Comparison of ENCODE assay signal across 7 cellular contexts in the genomic region with DNA sequence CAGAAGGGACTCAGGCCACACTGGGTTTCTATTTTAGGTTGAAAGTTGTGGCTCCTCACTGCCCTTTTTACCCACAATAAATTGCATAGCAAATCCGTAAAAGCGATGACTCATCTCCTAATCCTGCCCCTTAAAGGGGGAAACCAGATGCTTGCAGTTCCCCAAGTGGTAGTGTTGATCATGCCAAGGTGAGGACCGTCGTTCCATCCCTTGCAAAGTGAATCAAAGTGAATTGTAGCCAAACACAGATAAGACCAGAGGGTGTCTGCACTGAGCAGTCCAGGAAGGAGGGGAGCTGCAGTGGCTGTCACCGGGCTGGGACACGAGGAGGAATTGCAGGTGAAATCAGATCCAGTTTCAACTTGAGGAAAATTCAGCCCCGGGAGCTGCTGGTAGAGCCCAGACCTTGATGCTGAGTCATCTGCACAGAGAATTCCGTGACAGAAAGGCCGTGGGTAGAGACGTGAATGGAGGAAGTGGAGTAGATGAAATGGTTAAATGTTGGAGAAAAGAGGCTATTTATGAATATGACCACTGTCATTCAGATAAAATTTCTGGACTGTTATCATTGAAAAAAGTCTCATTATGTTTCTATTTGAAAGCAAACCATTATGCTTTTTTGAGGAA. TPM values are rescaled to one million over a fixed set of nuclear protein-coding genes. Genes with fewer than 3 reads are reported as not detected.
DNase-seq lines count a peak whose midpoint lies in the region; ATAC-seq, FAIRE-seq and TF ChIP-seq lines count a peak whose summit lies in the region.

No MANE protein-coding gene starts in this region.

- H3K36me3 ChIP-seq in spleen, result peaks cover 3 to 97% (median 70%) of the 10 kb centered on the region in 6 donors

- DNase-seq in activated naive CD8-positive, alpha-beta T cell treated with anti-CD3 and anti-CD28 coated beads, Interleukin-2, amount 50 U/mL, for 24 hours, result no peak
- DNase-seq in non-pigmented ciliary epithelial cell (ENCODE audit: low read depth) (peak; percentile 55), pons (ENCODE audit: low spot score) (no peak), spleen (no peak), GM12892 (ENCODE audit: insufficient read length) (no peak)

- no peaks in the 10 kb centered on the region for H3K27me3 ChIP-seq in spleen (replicated peaks in 1 of 7)

- H3K36me3 Mint-ChIP-seq in activated naive CD8-positive, alpha-beta T cell treated with anti-CD3 and anti-CD28 coated beads, Interleukin-2, amount 50 U/mL, for 24 hours (ENCODE audit: low read depth), result peaks cover 32% of the 10 kb centered on the region

- peaks cover 10% of the 10 kb centered on the region for H3K4me1 Mint-ChIP-seq in activated naive CD8-positive, alpha-beta T cell treated with anti-CD3 and anti-CD28 coated beads, Interleukin-2, amount 50 U/mL, for 24 hours

- intact Hi-C loops in spleen (cut with DNase I; ENCODE audit: low total_unique reads), result no loop called here

- no peaks in the 10 kb centered on the region for H3K9me3 ChIP-seq in spleen

- TF ChIP-seq CTCF in spleen (IDR thresholded peaks at IDR 0.05 in 8 of 11, conservative IDR thresholded peaks at IDR 0.05 in 3 of 11), result no peak

- peak; percentile 72 for ATAC-seq in GM19043 (IDR thresholded peaks at IDR 0.05; ENCODE audit: low read depth, unreplicated experiment)
- peak; percentile 62 for ATAC-seq in HG03354 (IDR thresholded peaks at IDR 0.05; ENCODE audit: poor library complexity, severe bottlenecking, unreplicated experiment)
- ATAC-seq in activated naive CD8-positive, alpha-beta T cell treated with anti-CD3 and anti-CD28 coated beads, Interleukin-2, amount 50 U/mL, for 24 hours, result peak; percentile 15

- FAIRE-seq in GM12892 (lab: Jason Lieb, UNC), result no peak

- no peak overlapping the region for H3K4me3 Mint-ChIP-seq in activated naive CD8-positive, alpha-beta T cell treated with anti-CD3 and anti-CD28 coated beads, Interleukin-2, amount 50 U/mL, for 24 hours

- peak overlapping the region; percentile 20 for H3K27ac Mint-ChIP-seq in activated naive CD8-positive, alpha-beta T cell treated with anti-CD3 and anti-CD28 coated beads, Interleukin-2, amount 50 U/mL, for 24 hours

- no peak overlapping the region for H3K27ac ChIP-seq in spleen

- H3K4me3 ChIP-seq in spleen, result no peak overlapping the region

- TF ChIP-seq POLR2A in spleen (IDR thresholded peaks at IDR 0.05) (no peak), GM12892 (IDR thresholded peaks at IDR 0.05; ENCODE audit: low read depth, low read length) (no peak)

- WGBS in spleen, 5 donors, result 47 to 55% (median 51%) methylated on average over 10 of the region's 10 CpGs

- H3K27me3 Mint-ChIP-seq in activated naive CD8-positive, alpha-beta T cell treated with anti-CD3 and anti-CD28 coated beads, Interleukin-2, amount 50 U/mL, for 24 hours, result no peaks in the 10 kb centered on the region

- H3K9me3 Mint-ChIP-seq in activated naive CD8-positive, alpha-beta T cell treated with anti-CD3 and anti-CD28 coated beads, Interleukin-2, amount 50 U/mL, for 24 hours, result no peaks in the 10 kb centered on the region

- peaks cover 0 to 4% (median 0%) of the 10 kb centered on the region in 6 donors for H3K4me1 ChIP-seq in spleen

RNA-seq across cellular contexts. Expression of gene MMP17, which starts 44.2 kb away (rescaled TPM):
- total RNA-seq in spleen, result 1 to 10 TPM; 1.4 to 4.7 (median 3.2) TPM
- polyA plus RNA-seq in spleen, result 1 to 10 TPM; 2.7 to 8.4 (median 4.3) TPM
- not detected for polyA plus RNA-seq in GM12892 (2012; ENCODE audit: missing spikeins)

Comparison
In these comparisons a context has a peak if more than half of its experiments do, and no peak if none do; other contexts are left out.
1. ATAC-seq: peak in every context shown above with its lines; median percentile 72 in GM19043; 62 in HG03354; 15 in activated naive CD8-positive, alpha-beta T cell treated with anti-CD3 and anti-CD28 coated beads, Interleukin-2, amount 50 U/mL, for 24 hours.